Comparison of ENCODE assay signal across 8 cellular contexts in the genomic region with DNA sequence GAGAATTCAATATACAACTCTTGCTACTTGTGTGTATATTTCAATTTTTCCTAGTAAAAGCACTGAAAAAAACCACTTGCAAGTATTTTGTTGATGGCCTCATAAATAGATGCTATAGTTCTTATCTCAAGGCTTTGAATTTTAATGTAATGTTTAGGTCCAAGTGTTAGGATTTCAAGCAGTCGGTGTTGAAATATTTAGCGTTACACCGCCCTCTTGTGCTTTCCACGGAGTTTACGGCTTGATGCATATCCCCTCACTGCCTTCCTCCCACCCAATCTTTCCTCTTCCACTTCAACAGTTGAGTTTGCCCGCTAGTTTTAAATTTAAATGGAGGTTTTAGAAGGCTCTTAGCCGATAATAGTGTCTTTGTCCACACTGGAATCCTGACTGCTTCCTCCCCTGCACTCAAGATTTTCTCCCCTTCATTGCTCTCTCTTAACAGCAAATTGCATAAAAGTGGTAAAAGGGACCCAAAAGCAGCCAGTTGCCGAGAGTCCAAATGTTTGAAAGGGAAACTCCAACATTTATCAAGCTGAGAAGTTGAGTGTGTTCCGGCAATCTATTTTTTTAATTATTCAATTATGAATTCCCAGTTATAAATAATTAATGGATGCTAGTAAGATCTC. TPM values are rescaled to one million over a fixed set of nuclear protein-coding genes. Genes with fewer than 3 reads are reported as not detected.
DNase-seq lines count a peak whose midpoint lies in the region; ATAC-seq, FAIRE-seq and TF ChIP-seq lines count a peak whose summit lies in the region.

No MANE protein-coding gene starts in this region.

- H3K27ac ChIP-seq in endothelial cell of umbilical vein (ENCODE audit: insufficient read depth, low read depth, low read length) (no peak overlapping the region), smooth muscle cell (ENCODE audit: low read depth) (no peak overlapping the region)

- WGBS in smooth muscle cell (ENCODE audit: low lambda C conversion rate), result 26% methylated on average over 9 of the region's 9 CpGs

- H2AFZ ChIP-seq in endothelial cell of umbilical vein (ENCODE audit: low read depth, low read length) (no peak overlapping the region), smooth muscle cell (ENCODE audit: low read depth) (no peak overlapping the region)

- dilution Hi-C loops in endothelial cell of umbilical vein (cut with MboI; ENCODE audit: extremely low pct_ligation_motif_present, low sequenced_read_pairs), result no loop called here

- H3K79me2 ChIP-seq in endothelial cell of umbilical vein (ENCODE audit: control insufficient read depth, insufficient read depth, low read length), result no peaks in the 10 kb centered on the region
- no peaks in the 10 kb centered on the region for H3K79me2 ChIP-seq in smooth muscle cell (ENCODE audit: low read depth)

- H3K9me1 ChIP-seq in endothelial cell of umbilical vein (replicated peaks; ENCODE audit: control insufficient read depth, extremely low read depth, insufficient read depth, low read length), result peaks cover 2% of the 10 kb centered on the region

- no peaks in the 10 kb centered on the region for H4K20me1 ChIP-seq in endothelial cell of umbilical vein (replicated peaks; ENCODE audit: control insufficient read depth, extremely low read depth, insufficient read depth, low read length)
- H4K20me1 ChIP-seq in smooth muscle cell (ENCODE audit: low read depth), result no peaks in the 10 kb centered on the region

- H3K4me1 ChIP-seq in endothelial cell of umbilical vein (ENCODE audit: control insufficient read depth, extremely low read depth, insufficient read depth, low read length) (no peaks in the 10 kb centered on the region), smooth muscle cell (ENCODE audit: low read depth) (peaks cover 32% of the 10 kb centered on the region)

- H3F3A ChIP-seq in smooth muscle cell (ENCODE audit: low read depth), result peaks cover 11% of the 10 kb centered on the region

- peak; percentile 78 for FAIRE-seq in endothelial cell of umbilical vein (lab: Jason Lieb, UNC)

- intact Hi-C loops in endothelial cell of umbilical vein (cut with micrococcal nuclease), result loop anchor here (1.0 to 5.0 kb wide), 5 partner anchors 205 to 432 kb away; no protein-coding TSS in a partner anchor

- H3K27me3 ChIP-seq in endothelial cell of umbilical vein (ENCODE audit: control insufficient read depth in 2 of 2, insufficient read depth in 2 of 2, low read length in 2 of 2) (peaks cover 28 to 63% of the 10 kb centered on the region in 2 experiments), smooth muscle cell (ENCODE audit: low read depth) (peaks cover 9% of the 10 kb centered on the region)

- TF ChIP-seq CTCF in AG10803 (conservative IDR thresholded peaks at IDR 0.05; ENCODE audit: low read length) (peak; percentile 48), GM12875 (IDR thresholded peaks at IDR 0.05; ENCODE audit: borderline replicate concordance, insufficient read depth, low read depth, low read length) (peak; percentile 21; the same call in 1 of the 2 replicates), endothelial cell of umbilical vein (IDR thresholded peaks at IDR 0.05; ENCODE audit: extremely low read depth in 1 of 2, insufficient read depth in 1 of 2, low read depth in 1 of 2, low read length in 2 of 2) (peak; percentile 13 to 47), smooth muscle cell (IDR thresholded peaks at IDR 0.05; ENCODE audit: borderline replicate concordance, insufficient read depth, poor library complexity, severe bottlenecking) (peak; percentile 41)

- no peak for TF ChIP-seq POLR2A in endothelial cell of umbilical vein (IDR thresholded peaks at IDR 0.05; ENCODE audit: low read depth, low read length)

- no peak overlapping the region for H3K9ac ChIP-seq in endothelial cell of umbilical vein (replicated peaks; ENCODE audit: extremely low read depth, insufficient read depth, low read length)
- no peak overlapping the region for H3K9ac ChIP-seq in smooth muscle cell (ENCODE audit: low read depth)

- H3K4me2 ChIP-seq in endothelial cell of umbilical vein (ENCODE audit: insufficient read depth, low read length), result no peak overlapping the region
- H3K4me2 ChIP-seq in smooth muscle cell, result no peak overlapping the region

- H3K9me3 ChIP-seq in endothelial cell of umbilical vein (replicated peaks; ENCODE audit: control insufficient read depth, insufficient read depth, low read length) (no peaks in the 10 kb centered on the region), smooth muscle cell (replicated peaks; ENCODE audit: low read depth) (no peaks in the 10 kb centered on the region)

- CTCF ChIA-PET in endothelial cell of umbilical vein (lab: Charles Lee), result no interaction called here

- H3K4me3 ChIP-seq in AG10803 (ENCODE audit: low read length), result no peak overlapping the region
- no peak overlapping the region for H3K4me3 ChIP-seq in GM12875 (ENCODE audit: low read depth, low read length)
- no peak overlapping the region for H3K4me3 ChIP-seq in endothelial cell of umbilical vein (replicated peaks in 1 of 3; ENCODE audit: insufficient read depth in 1 of 3, low read depth in 1 of 3, low read length in 3 of 3)
- no peak overlapping the region for H3K4me3 ChIP-seq in smooth muscle cell

- no peaks in the 10 kb centered on the region for H3K36me3 ChIP-seq in endothelial cell of umbilical vein (ENCODE audit: control insufficient read depth in 2 of 2, extremely low read depth in 1 of 2, insufficient read depth in 2 of 2, low read length in 2 of 2)
- H3K36me3 ChIP-seq in smooth muscle cell (ENCODE audit: low read depth), result no peaks in the 10 kb centered on the region

- ATAC-seq in HG03045 (IDR thresholded peaks at IDR 0.05; ENCODE audit: unreplicated experiment) (no peak), GM18498 (IDR thresholded peaks at IDR 0.05; ENCODE audit: unreplicated experiment) (no peak), GM19455 (IDR thresholded peaks at IDR 0.05; ENCODE audit: unreplicated experiment) (no peak)

- DNase-seq in AG10803 (ENCODE audit: low read depth) (no peak), NCI-H524 treated with DMSO at 0.1 percent for 48 hours (lab: John Stamatoyannopoulos, UW) (peak; percentile 45), endothelial cell of umbilical vein (ENCODE audit: low read depth, low spot score) (peak; percentile 43), smooth muscle cell (lab: John Stamatoyannopoulos, UW; ENCODE audit: unreplicated experiment) (no peak)

- BruUV-seq in endothelial cell of umbilical vein (replicated peaks; lab: Mats Ljungman, UMichigan), result no TSS peak

- POLR2A ChIA-PET in endothelial cell of umbilical vein (lab: Charles Lee), result no interaction called here

TF ChIP-seq in endothelial cell of umbilical vein, 7 proteins besides CTCF, POLR2A, EP300 and RAD21:
- TF ChIP-seq, protein P1, sequence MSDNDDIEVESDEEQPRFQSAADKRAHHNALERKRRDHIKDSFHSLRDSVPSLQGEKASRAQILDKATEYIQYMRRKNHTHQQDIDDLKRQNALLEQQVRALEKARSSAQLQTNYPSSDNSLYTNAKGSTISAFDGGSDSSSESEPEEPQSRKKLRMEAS (IDR thresholded peaks at IDR 0.05; ENCODE audit: insufficient read depth, insufficient read length), result no peak
- no peak for TF ChIP-seq FOS (IDR thresholded peaks at IDR 0.05; ENCODE audit: borderline replicate concordance, insufficient read depth, low read length)
- peak; percentile 14 for TF ChIP-seq EZH2 (IDR thresholded peaks at IDR 0.05; ENCODE audit: borderline replicate concordance, low read depth, low read length, severe bottlenecking)

RNA-seq across cellular contexts. Expression of a gene that starts 25.9 kb away (rescaled TPM):
- total RNA-seq in endothelial cell of umbilical vein, result 54.4 and 57.6 TPM in 2 replicates
- 26.6 and 37.2 TPM in 2 replicates for polyA plus RNA-seq in endothelial cell of umbilical vein
- polyA plus RNA-seq in endothelial cell of umbilical vein (2011; cell fraction: cytosol; rRNA removed), result 49.2 and 52.9 TPM in 2 replicates
- 27.9 and 40.4 TPM in 2 replicates for polyA plus RNA-seq in endothelial cell of umbilical vein (2011; cell fraction: nucleus; rRNA removed)
- 84.4 and 87.3 TPM in 2 replicates for polyA plus RNA-seq in endothelial cell of umbilical vein (2012)
- 40.7 and 43.4 TPM in 2 replicates for polyA minus RNA-seq in endothelial cell of umbilical vein
- 52.8 TPM for polyA minus RNA-seq in endothelial cell of umbilical vein (2011; cell fraction: cytosol; rRNA and poly(A)+ RNA removed)
- polyA minus RNA-seq in endothelial cell of umbilical vein (2011; cell fraction: nucleus; rRNA and poly(A)+ RNA removed), result 12.0 and 14.2 TPM in 2 replicates
- total RNA-seq in smooth muscle cell, result 29.1 and 34.1 TPM in 2 replicates
- polyA plus RNA-seq in smooth muscle cell, result 38.4 and 44.9 TPM in 2 replicates

RNA-seq across cellular contexts. Expression of a gene that starts 49.9 kb away (rescaled TPM):
- 13.3 and 15.2 TPM in 2 replicates for total RNA-seq in endothelial cell of umbilical vein
- 5.0 and 6.2 TPM in 2 replicates for polyA plus RNA-seq in endothelial cell of umbilical vein
- 8.1 and 8.3 TPM in 2 replicates for polyA plus RNA-seq in endothelial cell of umbilical vein (2011; cell fraction: cytosol; rRNA removed)
- 10.0 and 13.2 TPM in 2 replicates for polyA plus RNA-seq in endothelial cell of umbilical vein (2011; cell fraction: nucleus; rRNA removed)
- 13.1 and 18.2 TPM in 2 replicates for polyA plus RNA-seq in endothelial cell of umbilical vein (2012)
- 7.7 and 9.0 TPM in 2 replicates for polyA minus RNA-seq in endothelial cell of umbilical vein
- polyA minus RNA-seq in endothelial cell of umbilical vein (2011; cell fraction: cytosol; rRNA and poly(A)+ RNA removed), result 30.2 TPM
- 16.5 and 16.9 TPM in 2 replicates for polyA minus RNA-seq in endothelial cell of umbilical vein (2011; cell fraction: nucleus; rRNA and poly(A)+ RNA removed)
- 11.9 and 13.4 TPM in 2 replicates for total RNA-seq in smooth muscle cell
- polyA plus RNA-seq in smooth muscle cell, result 8.1 and 8.8 TPM in 2 replicates

Comparison
In these comparisons a context has a peak if more than half of its experiments do, and no peak if none do; other contexts are left out.
1. DNase-seq: peak in NCI-H524 treated with DMSO at 0.1 percent for 48 hours (single experiment) and endothelial cell of umbilical vein (single experiment); none in AG10803 (single experiment) and smooth muscle cell (single experiment).
2. Peak in every context shown above with its lines, with median percentiles within 50 percentile points of each other: CTCF ChIP-seq.